1 cellular context compared by ENCODE assay signal in genomic region chr20:22688485-22688884, GRCh38.
TF ChIP-seq lines count a peak whose summit lies in the region.

No MANE protein-coding gene starts in this region.

TF ChIP-seq in WTC11, 78 proteins besides CTCF, POLR2A, EP300 and RAD21 (continued from another document):
- no peak for TF ChIP-seq ZNF532 (CRISPR knock-in tag; IDR thresholded peaks at IDR 0.05; ENCODE audit: borderline replicate concordance)
- TF ChIP-seq TEAD1 (CRISPR knock-in tag; IDR thresholded peaks at IDR 0.05), result no peak
- no peak for TF ChIP-seq ZNF138 (CRISPR knock-in tag; conservative IDR thresholded peaks at IDR 0.05)
